ENCODE assay signal across 1 cellular context in the genomic region with DNA sequence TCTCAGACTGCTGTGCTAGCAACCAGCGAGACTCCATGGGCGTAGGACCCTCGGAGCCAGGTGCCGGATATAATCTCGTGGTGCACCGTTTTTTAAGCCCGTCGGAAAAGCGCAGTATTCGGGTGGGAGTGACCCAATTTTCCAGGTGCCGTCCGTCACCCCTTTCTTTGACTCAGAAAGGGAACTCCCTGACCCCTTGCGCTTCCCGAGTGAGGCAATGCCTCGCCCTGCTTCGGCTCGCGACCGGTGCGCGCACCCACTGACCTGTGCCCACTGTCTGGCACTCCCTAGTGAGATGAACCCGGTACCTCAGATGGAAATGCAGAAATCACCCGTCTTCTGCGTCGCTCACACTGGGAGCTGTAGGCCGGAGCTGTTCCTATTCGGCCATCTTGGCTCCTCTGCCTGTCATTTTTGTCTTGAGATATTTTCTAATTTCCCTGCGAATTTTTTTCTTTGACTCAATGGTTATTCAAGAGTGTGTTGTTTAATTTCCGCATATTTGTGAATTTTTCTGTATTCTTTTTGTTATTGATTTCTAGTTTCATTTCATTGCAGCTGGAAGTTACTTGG.
TF ChIP-seq lines count a peak whose summit lies in the region.

No MANE protein-coding gene starts in this region.

TF ChIP-seq in H1, 55 proteins besides CTCF, POLR2A, EP300 and RAD21:
- TF ChIP-seq YY1 (IDR thresholded peaks at IDR 0.05; ENCODE audit: low read depth, low read length) (peak; percentile 72; the same call in 1 of the 2 replicates), TAF1 (IDR thresholded peaks at IDR 0.05; ENCODE audit: low read depth, low read length) (0 out of 2 replicates have a peak, but pooled peaks have one; percentile 18)
